In the genomic region with DNA sequence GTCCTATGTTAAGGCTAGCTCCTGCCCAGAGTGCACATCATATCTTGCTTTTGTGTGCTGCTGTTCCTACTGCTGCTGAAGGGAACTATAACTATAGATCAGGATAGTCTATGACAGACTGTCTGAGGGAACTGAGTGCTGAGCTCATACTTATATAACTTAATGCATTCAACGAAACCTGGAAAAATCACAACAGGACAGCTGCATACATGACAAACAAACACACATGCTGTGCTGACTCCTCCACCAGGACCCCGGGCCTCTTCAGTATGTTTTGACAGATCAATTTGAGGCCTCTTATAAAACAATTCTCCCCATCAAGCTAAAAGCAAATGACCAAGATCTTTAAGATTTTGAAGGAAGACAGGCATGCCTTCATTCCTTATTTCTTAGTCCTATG, we compare ENCODE assay signal across 15 cellular contexts.
DNase-seq lines count a peak whose midpoint lies in the region; ATAC-seq and TF ChIP-seq lines count a peak whose summit lies in the region.
"Had no signal": no experiment of that assay in that cellular context is flagged by ENCODE, and none has a peak within 500 bp of the region (broad histone marks: within the 10 kb centered on the region; RNA-seq: fewer than 3 reads in every experiment).

No MANE protein-coding gene starts in this region.

- H2AFZ ChIP-seq in IMR-90 (replicated peaks; ENCODE audit: low read length, poor library complexity) (no peak overlapping the region), neuron (ENCODE audit: low read depth, low read length) (peak overlapping the region; percentile 17)

- no peak for TF ChIP-seq CTCF in IMR-90 (conservative IDR thresholded peaks at IDR 0.05; ENCODE audit: low read depth, low read length)

- dilution Hi-C loops in IMR-90 (cut with HindIII; ENCODE audit: low sequenced_read_pairs, unreplicated experiment) = no loop called here

- H2BK5ac ChIP-seq in IMR-90 (ENCODE audit: low read depth, low read length, poor library complexity, severe bottlenecking) (no peak overlapping the region), mesendoderm (ENCODE audit: low read length) (no peak overlapping the region)

- peaks cover 9% of the 10 kb centered on the region for H3K9me3 Mint-ChIP-seq in stimulated activated effector memory CD8-positive, alpha-beta T cell treated with anti-CD3 and anti-CD28 coated beads, Interleukin-12 subunit alpha, Interleukin-12 subunit beta, amount 100 ng/mL, for 72 hours
- H3K9me3 Mint-ChIP-seq: H9 had no signal

- H3K79me2 ChIP-seq in mesendoderm (ENCODE audit: control insufficient read depth, insufficient read depth, low read length) = no peaks in the 10 kb centered on the region

- no peaks in the 10 kb centered on the region for H3K4me1 Mint-ChIP-seq in stimulated activated effector memory CD8-positive, alpha-beta T cell treated with anti-CD3 and anti-CD28 coated beads, Interleukin-12 subunit alpha, Interleukin-12 subunit beta, amount 100 ng/mL, for 72 hours
- H3K4me1 Mint-ChIP-seq: CD4-positive, alpha-beta memory T cell had no signal

- POLR2A ChIA-PET in IMR-90 (lab: Charles Lee; ENCODE audit: unreplicated experiment) = no interaction called here

- H3K27me3 ChIP-seq in IMR-90 (ENCODE audit: control insufficient read depth, insufficient read depth, low read length) = no peaks in the 10 kb centered on the region
- H3K27me3 ChIP-seq in mesendoderm (ENCODE audit: insufficient read depth, low read length, poor library complexity) = no peaks in the 10 kb centered on the region
- H3K27me3 ChIP-seq in neuron (ENCODE audit: insufficient read depth, low read length) = no peaks in the 10 kb centered on the region
- H3K27me3 ChIP-seq: BE2C had no signal

- H3K36me3 ChIP-seq in IMR-90 (ENCODE audit: control insufficient read depth, insufficient read depth, low read length) = no peaks in the 10 kb centered on the region
- H3K36me3 ChIP-seq in mesendoderm (ENCODE audit: control insufficient read depth, insufficient read depth, low read length) = no peaks in the 10 kb centered on the region
- no peaks in the 10 kb centered on the region for H3K36me3 ChIP-seq in neuron (ENCODE audit: insufficient read depth, low read length)
- H3K36me3 ChIP-seq: BE2C had no signal

- no peaks in the 10 kb centered on the region for H3K36me3 Mint-ChIP-seq in stimulated activated effector memory CD8-positive, alpha-beta T cell treated with anti-CD3 and anti-CD28 coated beads, Interleukin-12 subunit alpha, Interleukin-12 subunit beta, amount 100 ng/mL, for 72 hours
- H3K36me3 Mint-ChIP-seq: CD4-positive, alpha-beta memory T cell had no signal

- H3K9me1 ChIP-seq in IMR-90 (ENCODE audit: insufficient read depth, low read length) = no peaks in the 10 kb centered on the region

- H2BK120ac ChIP-seq in IMR-90 (ENCODE audit: low read depth, low read length) (peak overlapping the region; percentile 46; the same call in 1 of the 2 replicates), mesendoderm (ENCODE audit: low read depth, low read length) (no peak overlapping the region)

- H3K23ac ChIP-seq in IMR-90 (ENCODE audit: low read depth, low read length) = no peak overlapping the region
- H3K23ac ChIP-seq in mesendoderm (ENCODE audit: low read length) = no peak overlapping the region

- H2AK5ac ChIP-seq in IMR-90 (ENCODE audit: low read depth, low read length) (no peak overlapping the region), mesendoderm (ENCODE audit: low read length) (no peak overlapping the region)

- H3K27ac ChIP-seq in IMR-90 (ENCODE audit: insufficient read depth, low read length) (no peak overlapping the region), mesendoderm (ENCODE audit: low read depth, low read length) (no peak overlapping the region)
- H3K27ac ChIP-seq: A549, C4-2B had no signal

- no peak for TF ChIP-seq RAD21 in IMR-90 (IDR thresholded peaks at IDR 0.05; ENCODE audit: low read length)

- WGBS in IMR-90 (ENCODE audit: extremely low coverage in 2 of 2, insufficient read length in 1 of 2), 2 experiments = no CpG with 5 or more reads among the region's 2 CpGs
- no CpG with 5 or more reads among the region's 2 CpGs for WGBS in mesendoderm (ENCODE audit: extremely low coverage, insufficient coverage, low lambda C conversion rate)

- H3K9ac ChIP-seq in IMR-90 (ENCODE audit: low read depth, low read length) = no peak overlapping the region
- no peak overlapping the region for H3K9ac ChIP-seq in mesendoderm (ENCODE audit: low read length)

- no peak overlapping the region for H2BK15ac ChIP-seq in IMR-90 (ENCODE audit: low read depth, low read length)
- no peak overlapping the region for H2BK15ac ChIP-seq in mesendoderm (replicated peaks; ENCODE audit: low read depth)

- H3K18ac ChIP-seq in IMR-90 (ENCODE audit: low read depth, low read length) = no peak overlapping the region
- no peak overlapping the region for H3K18ac ChIP-seq in mesendoderm (ENCODE audit: low read length)

- H3K4me2 ChIP-seq in IMR-90 (ENCODE audit: low read depth, low read length) (0 out of 2 replicates have a peak overlapping the region, but pooled peaks have one; percentile 27), mesendoderm (ENCODE audit: low read length) (no peak overlapping the region)
- H3K4me2 ChIP-seq: A549 had no signal

- BruUV-seq in IMR-90 (replicated peaks; lab: Mats Ljungman, UMichigan) = no TSS peak

- no peak overlapping the region for H3K27ac Mint-ChIP-seq in stimulated activated effector memory CD8-positive, alpha-beta T cell treated with anti-CD3 and anti-CD28 coated beads, Interleukin-12 subunit alpha, Interleukin-12 subunit beta, amount 100 ng/mL, for 72 hours
- H3K27ac Mint-ChIP-seq: CD4-positive, alpha-beta memory T cell had no signal

- H2AK9ac ChIP-seq in IMR-90 (replicated peaks; ENCODE audit: low read depth, low read length, poor library complexity) = no peak overlapping the region

- H3K56ac ChIP-seq in IMR-90 (ENCODE audit: extremely low read depth, insufficient read depth, low read length) (no peak overlapping the region), mesendoderm (ENCODE audit: low read length) (no peak overlapping the region)

- CTCF ChIA-PET in IMR-90 (lab: Yijun Ruan, JAX) = interaction anchor here (0.7 kb wide), 1 partner anchor 237 kb away, joined by 3 read pairs; no protein-coding TSS in a partner anchor

- H3K79me1 ChIP-seq in IMR-90 (ENCODE audit: low read depth in 1 of 2, low read length in 2 of 2) (no peaks in the 10 kb centered on the region), mesendoderm (ENCODE audit: low read length) (no peaks in the 10 kb centered on the region)

- H4K20me1 ChIP-seq in IMR-90 (ENCODE audit: insufficient read depth, low read length) = no peaks in the 10 kb centered on the region

- no peak overlapping the region for H4K8ac ChIP-seq in IMR-90 (ENCODE audit: low read depth in 2 of 2, low read length in 2 of 2)
- no peak overlapping the region for H4K8ac ChIP-seq in mesendoderm (ENCODE audit: low read depth, low read length)

- no peak overlapping the region for H3K4me3 ChIP-seq in IMR-90 (ENCODE audit: insufficient read depth, low read depth, low read length)
- no peak overlapping the region for H3K4me3 ChIP-seq in mesendoderm (ENCODE audit: low read length)
- H3K4me3 ChIP-seq in neuron (ENCODE audit: low read length) = no peak overlapping the region
- H3K4me3 ChIP-seq: A549 had no signal

- no peak overlapping the region for H3K4ac ChIP-seq in IMR-90 (ENCODE audit: low read depth, low read length)
- H3K4ac ChIP-seq in mesendoderm (ENCODE audit: low read depth, low read length) = peak overlapping the region; percentile 31

- H4K5ac ChIP-seq in IMR-90 (ENCODE audit: low read depth, low read length) (no peak overlapping the region), mesendoderm (ENCODE audit: low read length) (no peak overlapping the region)

- in situ Hi-C loops in IMR-90 (cut with MboI; ENCODE audit: low sequenced_read_pairs) = no loop called here

- H3K14ac ChIP-seq in IMR-90 (replicated peaks; ENCODE audit: low read depth, low read length) = no peak overlapping the region

- H4K91ac ChIP-seq in IMR-90 (ENCODE audit: insufficient read depth, low read depth, low read length) = peak overlapping the region; percentile 73; the same call in 1 of the 2 replicates

- DNase-seq in IMR-90 (no peak), mesendoderm (no peak), HPDE6-E6E7 (ENCODE audit: extremely low spot score) (no peak), NCI-H748 (lab: John Stamatoyannopoulos, UW; ENCODE audit: unreplicated experiment) (no peak)
- no peak for DNase-seq in stimulated activated effector memory CD8-positive, alpha-beta T cell treated with anti-CD3 and anti-CD28 coated beads, Interleukin-12 subunit alpha, Interleukin-12 subunit beta, amount 100 ng/mL, for 72 hours (ENCODE audit: low spot score in 2 of 2)
- DNase-seq: BE2C; CD4-positive, alpha-beta memory T cell; DND-41; GDM1; GOT3; H9 had no signal

- no peak for TF ChIP-seq POLR2A in IMR-90 (IDR thresholded peaks at IDR 0.05; ENCODE audit: low read depth, low read length)

- peak overlapping the region; percentile 14; the same call in 1 of the 2 replicates for H2BK20ac ChIP-seq in IMR-90 (ENCODE audit: low read depth, low read length)

- intact Hi-C loops in IMR-90 (cut with micrococcal nuclease) = no loop called here

- no peak overlapping the region for H3K4me3 Mint-ChIP-seq in stimulated activated effector memory CD8-positive, alpha-beta T cell treated with anti-CD3 and anti-CD28 coated beads, Interleukin-12 subunit alpha, Interleukin-12 subunit beta, amount 100 ng/mL, for 72 hours
- H3K4me3 Mint-ChIP-seq: CD4-positive, alpha-beta memory T cell; H9 had no signal

- ATAC-seq in IMR-90 (ENCODE audit: low read depth) = peak; percentile 51
- no peak for ATAC-seq in stimulated activated effector memory CD8-positive, alpha-beta T cell treated with anti-CD3 and anti-CD28 coated beads, Interleukin-12 subunit alpha, Interleukin-12 subunit beta, amount 100 ng/mL, for 72 hours
- ATAC-seq: A549, HepG2 had no signal

- H3K9me3 ChIP-seq in IMR-90 (ENCODE audit: control insufficient read depth, insufficient read depth, low read length) = no peaks in the 10 kb centered on the region
- no peaks in the 10 kb centered on the region for H3K9me3 ChIP-seq in neuron (ENCODE audit: low read length)
- H3K9me3 ChIP-seq: A549, BE2C had no signal

- H3K4me1 ChIP-seq in IMR-90 (ENCODE audit: control insufficient read depth, insufficient read depth, low read length) (peaks cover 4% of the 10 kb centered on the region; the same call in 1 of the 2 replicates), mesendoderm (ENCODE audit: control insufficient read depth, low read depth, low read length) (no peaks in the 10 kb centered on the region), neuron (ENCODE audit: insufficient read depth, low read length) (peaks cover 5% of the 10 kb centered on the region)
- H3K4me1 ChIP-seq: A549, BE2C had no signal

TF ChIP-seq in IMR-90, 13 proteins besides CTCF, POLR2A, EP300 and RAD21 (continues in another document):
- TF ChIP-seq SMC3 (IDR thresholded peaks at IDR 0.05; ENCODE audit: low read depth, low read length) (no peak), NFE2L2 (IDR thresholded peaks at IDR 0.05; ENCODE audit: low read depth, low read length) (no peak), BHLHE40 (IDR thresholded peaks at IDR 0.05; ENCODE audit: low read depth, low read length) (no peak), CEBPB (IDR thresholded peaks at IDR 0.05; ENCODE audit: low read depth, low read length) (no peak), FOS (IDR thresholded peaks at IDR 0.05; ENCODE audit: low read depth, low read length) (no peak), MAFK (IDR thresholded peaks at IDR 0.05; ENCODE audit: low read depth, low read length) (no peak), RFX5 (IDR thresholded peaks at IDR 0.05; ENCODE audit: low read depth, low read length) (no peak)
